17 cellular contexts compared by ENCODE assay signal in genomic region chr20:61784801-61785566, GRCh38.
DNase-seq lines count a peak whose midpoint lies in the region; ATAC-seq, FAIRE-seq and TF ChIP-seq lines count a peak whose summit lies in the region.
"Had no signal": no experiment of that assay in that cellular context is flagged by ENCODE, and none has a peak within 500 bp of the region (broad histone marks: within the 10 kb centered on the region; RNA-seq: fewer than 3 reads in every experiment).

No MANE protein-coding gene starts in this region.

- H3K4me3 ChIP-seq in H1 (ENCODE audit: extremely low read depth in 1 of 4, insufficient read depth in 2 of 4, low read depth in 3 of 4, low read length in 4 of 4), result no peak overlapping the region
- no peak overlapping the region for H3K4me3 ChIP-seq in osteoblast (ENCODE audit: insufficient read depth, low read length)
- H3K4me3 ChIP-seq in smooth muscle cell, result no peak overlapping the region
- H3K4me3 ChIP-seq: GM23338 had no signal

- H2AFZ ChIP-seq in H1 (ENCODE audit: low read length) (no peak overlapping the region), osteoblast (ENCODE audit: low read length) (no peak overlapping the region), smooth muscle cell (ENCODE audit: low read depth) (no peak overlapping the region)
- H2AFZ ChIP-seq: GM23338 had no signal

- no peaks in the 10 kb centered on the region for H3K79me1 ChIP-seq in H1 (ENCODE audit: low read depth, low read length)

- POLR2A ChIA-PET in H1 (lab: Charles Lee; ENCODE audit: partially characterized antibody), result no interaction called here

- no peak overlapping the region for H3K27ac ChIP-seq in H1 (ENCODE audit: low read depth, low read length)
- H3K27ac ChIP-seq in osteoblast (ENCODE audit: low read depth, low read length), result no peak overlapping the region
- H3K27ac ChIP-seq in smooth muscle cell (ENCODE audit: low read depth), result no peak overlapping the region

- peak overlapping the region in 1 of 2 donors; percentile 92 for H3K27ac Mint-ChIP-seq in stimulated activated naive CD8-positive, alpha-beta T cell treated with anti-CD3 and anti-CD28 coated beads, Interleukin-15, amount 100 ng/mL, for 72 hours
- H3K27ac Mint-ChIP-seq in effector memory CD8-positive, alpha-beta T cell, result no peak overlapping the region
- H3K27ac Mint-ChIP-seq: CD4-positive, alpha-beta memory T cell; GM23338; H9 had no signal

- no peak overlapping the region for H2BK120ac ChIP-seq in H1 (replicated peaks; ENCODE audit: low read depth, low read length)

- no peak overlapping the region for H2AK5ac ChIP-seq in H1 (ENCODE audit: low read depth, low read length)

- H3K4ac ChIP-seq in H1 (replicated peaks; ENCODE audit: insufficient read length, low read depth, low read length), result no peak overlapping the region

- TF ChIP-seq EP300 in H1 (IDR thresholded peaks at IDR 0.05; ENCODE audit: borderline replicate concordance in 1 of 2, low read depth in 2 of 2, low read length in 2 of 2), result no peak

- H2BK12ac ChIP-seq in H1 (ENCODE audit: low read depth, low read length), result no peak overlapping the region

- H4K91ac ChIP-seq in H1 (replicated peaks; ENCODE audit: insufficient read length, low read length), result no peak overlapping the region

- H3K36me3 ChIP-seq in H1 (ENCODE audit: control insufficient read depth in 2 of 4, insufficient read depth in 4 of 4, low read length in 3 of 4), result no peaks in the 10 kb centered on the region
- no peaks in the 10 kb centered on the region for H3K36me3 ChIP-seq in osteoblast (ENCODE audit: insufficient read depth, low read length)
- H3K36me3 ChIP-seq in smooth muscle cell (ENCODE audit: low read depth), result no peaks in the 10 kb centered on the region

- H3K4me1 ChIP-seq in H1 (replicated peaks in 1 of 4; ENCODE audit: control insufficient read depth in 3 of 4, insufficient read depth in 4 of 4, low read length in 3 of 4), result no peaks in the 10 kb centered on the region; a peak in 1 of 7 replicates
- H3K4me1 ChIP-seq in osteoblast (ENCODE audit: insufficient read depth, low read length), result no peaks in the 10 kb centered on the region
- H3K4me1 ChIP-seq in smooth muscle cell (ENCODE audit: low read depth), result no peaks in the 10 kb centered on the region

- H3K4me1 Mint-ChIP-seq in stimulated activated naive CD8-positive, alpha-beta T cell treated with anti-CD3 and anti-CD28 coated beads, Interleukin-15, amount 100 ng/mL, for 72 hours, result no peaks in the 10 kb centered on the region
- no peaks in the 10 kb centered on the region for H3K4me1 Mint-ChIP-seq in effector memory CD8-positive, alpha-beta T cell (ENCODE audit: low read depth in 2 of 2)
- H3K4me1 Mint-ChIP-seq: GM23338, H9 had no signal

- H4K20me1 ChIP-seq in H1 (replicated peaks in 1 of 2; ENCODE audit: control insufficient read depth in 1 of 2, insufficient read depth in 2 of 2, low read length in 2 of 2) (peaks cover 0 to 4% of the 10 kb centered on the region in 2 experiments), osteoblast (ENCODE audit: insufficient read depth, low read length) (no peaks in the 10 kb centered on the region), smooth muscle cell (ENCODE audit: low read depth) (no peaks in the 10 kb centered on the region)

- DNase-seq in stimulated activated naive CD8-positive, alpha-beta T cell treated with anti-CD3 and anti-CD28 coated beads, Interleukin-15, Interleukin-2, amounts not matched to agents 100 U/mL and 50 U/mL, for 24 hours, result no peak
- no peak for DNase-seq in stimulated activated naive CD8-positive, alpha-beta T cell treated with anti-CD3 and anti-CD28 coated beads, Interleukin-15, amount 100 ng/mL, for 72 hours
- DNase-seq in H1 (ENCODE audit: low read depth in 1 of 2, low spot score in 2 of 2) (no peak), osteoblast (ENCODE audit: insufficient read length, low spot score, missing footprints) (peak; percentile 29), smooth muscle cell (lab: John Stamatoyannopoulos, UW; ENCODE audit: unreplicated experiment) (no peak), EL (no peak)
- no peak for DNase-seq in effector memory CD8-positive, alpha-beta T cell
- no peak for DNase-seq in activated effector memory CD4-positive, alpha-beta T cell treated with anti-CD3 and anti-CD28 coated beads, Interleukin-2, amount 50 U/mL, for 16 hours
- DNase-seq: 8988T; AML-193; C1 segment of cervical spinal cord; CD4-positive, alpha-beta memory T cell; DMS79 treated with DMSO at 0.1 percent for 48 hours; GDM1; H9 had no signal

- H3K79me2 ChIP-seq in H1 (ENCODE audit: control insufficient read depth in 1 of 2, insufficient read depth in 2 of 2, low read length in 2 of 2), result no peaks in the 10 kb centered on the region
- no peaks in the 10 kb centered on the region for H3K79me2 ChIP-seq in osteoblast (ENCODE audit: insufficient read depth, low read length)
- H3K79me2 ChIP-seq in smooth muscle cell (ENCODE audit: low read depth), result no peaks in the 10 kb centered on the region

- no peaks in the 10 kb centered on the region for H3K36me3 Mint-ChIP-seq in effector memory CD8-positive, alpha-beta T cell (ENCODE audit: insufficient read depth)
- H3K36me3 Mint-ChIP-seq: CD4-positive, alpha-beta memory T cell had no signal

- H2BK5ac ChIP-seq in H1 (ENCODE audit: low read depth, low read length), result no peak overlapping the region

- H3F3A ChIP-seq in smooth muscle cell (ENCODE audit: low read depth), result no peaks in the 10 kb centered on the region

- H4K8ac ChIP-seq in H1 (ENCODE audit: extremely low read depth, insufficient read depth, low read length), result peak overlapping the region; percentile 28

- CTCF ChIA-PET in H1 (lab: Charles Lee; ENCODE audit: partially characterized antibody), result interaction anchor here (0.7 kb wide), 1 partner anchor 8 kb away, joined by 3 read pairs; no protein-coding TSS in a partner anchor

- H3K27me3 ChIP-seq in H1 (replicated peaks in 1 of 4; ENCODE audit: control insufficient read depth in 3 of 4, extremely low read depth in 1 of 4, insufficient read depth in 3 of 4, low read length in 3 of 4) (peaks cover 0 to 8% (median 0%) of the 10 kb centered on the region in 4 experiments; a peak in 3 of 7 replicates), osteoblast (ENCODE audit: insufficient read depth, low read length) (no peaks in the 10 kb centered on the region), smooth muscle cell (ENCODE audit: low read depth) (no peaks in the 10 kb centered on the region)

- H3K4me2 ChIP-seq in H1 (ENCODE audit: insufficient read depth in 1 of 2, low read depth in 2 of 2, low read length in 2 of 2) (no peak overlapping the region), osteoblast (ENCODE audit: insufficient read depth, low read length) (no peak overlapping the region), smooth muscle cell (no peak overlapping the region)
- H3K4me2 ChIP-seq: GM23338 had no signal

- no peak overlapping the region for H3K56ac ChIP-seq in H1 (replicated peaks; ENCODE audit: insufficient read length, low read depth, low read length)

- 82% methylated on average over 18 of the region's 18 CpGs; no CpG with 5 or more reads in 1 of the 2 experiments for WGBS in H1 (ENCODE audit: extremely low coverage in 1 of 2, insufficient coverage in 1 of 2, insufficient read length in 1 of 2, insufficient replicate concordance in 2 of 2, low coverage in 1 of 2, low lambda C conversion rate in 2 of 2, missing lambda C conversion rate in 1 of 2), 2 experiments
- WGBS in smooth muscle cell (ENCODE audit: low lambda C conversion rate), result 92% methylated on average over 18 of the region's 18 CpGs

- H3K9me3 ChIP-seq in H1 (ENCODE audit: insufficient read depth in 2 of 2, low read depth in 1 of 2, low read length in 1 of 2), result no peaks in the 10 kb centered on the region
- H3K9me3 ChIP-seq in osteoblast (ENCODE audit: low read depth, low read length), result no peaks in the 10 kb centered on the region
- peaks cover 3% of the 10 kb centered on the region for H3K9me3 ChIP-seq in smooth muscle cell (replicated peaks; ENCODE audit: low read depth)

- FAIRE-seq in H1 (lab: Jason Lieb, UNC), result no peak
- FAIRE-seq: GM12892 had no signal

- no peak for TF ChIP-seq POLR2A in H1 (IDR thresholded peaks at IDR 0.05; ENCODE audit: control extremely low read depth in 1 of 2, low read depth in 2 of 2, low read length in 2 of 2)

- ATAC-seq in stimulated activated naive CD8-positive, alpha-beta T cell treated with anti-CD3 and anti-CD28 coated beads, Interleukin-15, Interleukin-2, amounts not matched to agents 100 U/mL and 50 U/mL, for 24 hours, result peak; percentile 9
- ATAC-seq in stimulated activated naive CD8-positive, alpha-beta T cell treated with anti-CD3 and anti-CD28 coated beads, Interleukin-15, amount 100 ng/mL, for 72 hours, result no peak
- no peak for ATAC-seq in effector memory CD8-positive, alpha-beta T cell (replicated peaks)
- ATAC-seq: GM23338 had no signal

- no peak for TF ChIP-seq RAD21 in H1 (IDR thresholded peaks at IDR 0.05 in 1 of 2, conservative IDR thresholded peaks at IDR 0.05 in 1 of 2; ENCODE audit: low read depth in 2 of 2, low read length in 2 of 2)

- H3K18ac ChIP-seq in H1 (ENCODE audit: extremely low read depth, low read length), result no peak overlapping the region

- peaks cover 6% of the 10 kb centered on the region for H3K27me3 Mint-ChIP-seq in stimulated activated naive CD8-positive, alpha-beta T cell treated with anti-CD3 and anti-CD28 coated beads, Interleukin-15, amount 100 ng/mL, for 72 hours
- H3K27me3 Mint-ChIP-seq in effector memory CD8-positive, alpha-beta T cell, result peaks cover 18 to 19% of the 10 kb centered on the region in 2 donors

- no peak overlapping the region for H2BK20ac ChIP-seq in H1 (ENCODE audit: low read length)

- TF ChIP-seq CTCF in H1 (IDR thresholded peaks at IDR 0.05; ENCODE audit: control extremely low read depth in 1 of 3, insufficient read depth in 1 of 3, low read depth in 1 of 3, low read length in 3 of 3), result no peak
- TF ChIP-seq CTCF in osteoblast (IDR thresholded peaks at IDR 0.05; ENCODE audit: extremely low read depth, low read depth, low read length), result no peak
- no peak for TF ChIP-seq CTCF in smooth muscle cell (IDR thresholded peaks at IDR 0.05; ENCODE audit: borderline replicate concordance, insufficient read depth, poor library complexity, severe bottlenecking)

- peaks cover 11 to 18% of the 10 kb centered on the region in 2 donors for H3K9me3 Mint-ChIP-seq in stimulated activated naive CD8-positive, alpha-beta T cell treated with anti-CD3 and anti-CD28 coated beads, Interleukin-15, amount 100 ng/mL, for 72 hours
- H3K9me3 Mint-ChIP-seq in effector memory CD8-positive, alpha-beta T cell, result peaks cover 3 to 6% of the 10 kb centered on the region in 2 donors

- H3K23me2 ChIP-seq in H1 (ENCODE audit: low read depth, low read length), result peaks cover 2% of the 10 kb centered on the region; the same call in 1 of the 2 replicates

- no peak overlapping the region for H3K9ac ChIP-seq in H1 (replicated peaks in 1 of 4; ENCODE audit: extremely low read depth in 1 of 4, low read depth in 3 of 4, low read length in 3 of 4)
- H3K9ac ChIP-seq in smooth muscle cell (ENCODE audit: low read depth), result no peak overlapping the region

- H3K4me3 Mint-ChIP-seq in stimulated activated naive CD8-positive, alpha-beta T cell treated with anti-CD3 and anti-CD28 coated beads, Interleukin-15, amount 100 ng/mL, for 72 hours, result no peak overlapping the region
- H3K4me3 Mint-ChIP-seq in effector memory CD8-positive, alpha-beta T cell, result no peak overlapping the region
- H3K4me3 Mint-ChIP-seq: CD4-positive, alpha-beta memory T cell; GM23338; H9 had no signal

- no peak overlapping the region for H3K23ac ChIP-seq in H1 (ENCODE audit: insufficient read length)

- H4K5ac ChIP-seq in H1 (ENCODE audit: insufficient read length, low read depth, low read length), result no peak overlapping the region

- H2BK15ac ChIP-seq in H1 (ENCODE audit: low read length), result no peak overlapping the region

- no peak overlapping the region for H3K14ac ChIP-seq in H1 (ENCODE audit: insufficient read length)
